In the genomic region with DNA sequence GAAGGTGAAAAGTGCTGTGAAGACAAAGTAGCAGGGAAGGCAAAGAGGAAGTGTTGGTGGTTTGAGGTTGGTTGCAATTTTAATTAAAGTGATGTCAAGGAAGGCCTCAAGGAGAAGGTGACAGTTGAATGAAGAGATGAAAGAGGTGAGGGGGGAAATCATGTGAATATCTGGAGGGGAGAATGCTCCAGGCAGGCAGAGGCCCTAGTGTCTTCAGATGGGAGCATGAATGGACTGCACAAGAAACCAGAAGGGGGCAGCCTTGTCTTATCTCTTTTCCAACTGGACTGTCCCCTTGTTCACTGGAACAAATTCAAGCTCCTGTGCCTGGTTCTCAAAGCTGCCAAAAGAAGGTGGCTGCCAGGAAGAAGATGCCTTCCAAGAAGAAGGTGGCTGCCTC, we compare ENCODE assay signal across 12 cellular contexts.
DNase-seq lines count a peak whose midpoint lies in the region; ATAC-seq and TF ChIP-seq lines count a peak whose summit lies in the region.
"Had no signal": no experiment of that assay in that cellular context is flagged by ENCODE, and none has a peak within 500 bp of the region (broad histone marks: within the 10 kb centered on the region; RNA-seq: fewer than 3 reads in every experiment).

No MANE protein-coding gene starts in this region.

- DNase-seq in left cardiac atrium (no peak), right cardiac atrium (no peak), endodermal cell (peak; percentile 75), gastrocnemius medialis (peak; percentile 27 to 70), DMS114 treated with DMSO at 0.1 percent for 48 hours (lab: John Stamatoyannopoulos, UW; ENCODE audit: unreplicated experiment) (no peak), GM13977 (ENCODE audit: low spot score) (no peak), NCI-H2107 treated with DMSO at 0.1 percent for 48 hours (lab: John Stamatoyannopoulos, UW; ENCODE audit: unreplicated experiment) (no peak)
- DNase-seq: activated naive CD4-positive, alpha-beta T cell treated with anti-CD3 and anti-CD28 coated beads, Interleukin-2, amount 50 U/mL, for 16 hours; DMS79 treated with DMSO at 0.1 percent for 48 hours had no signal

- no peaks in the 10 kb centered on the region for H4K20me1 ChIP-seq in OCI-LY3 (ENCODE audit: insufficient read depth, low read length)

- no peak overlapping the region for H2AFZ ChIP-seq in OCI-LY3 (ENCODE audit: low read depth, low read length)

- no peaks in the 10 kb centered on the region for H3K27me3 Mint-ChIP-seq in endodermal cell (ENCODE audit: insufficient read depth)

- H3K4me1 Mint-ChIP-seq in endodermal cell = no peaks in the 10 kb centered on the region

- H3K4me2 ChIP-seq in OCI-LY3 (ENCODE audit: low read length) = no peak overlapping the region

- no peak overlapping the region for H3K4me3 Mint-ChIP-seq in endodermal cell

- H3K9ac ChIP-seq in OCI-LY3 (ENCODE audit: low read length) = no peak overlapping the region
- H3K9ac ChIP-seq in endodermal cell (ENCODE audit: extremely low read depth, low read length, poor library complexity, severe bottlenecking) = no peak overlapping the region

- no peaks in the 10 kb centered on the region for H3K79me2 ChIP-seq in OCI-LY3 (ENCODE audit: low read length)

- H3K9me3 ChIP-seq in right cardiac atrium (ENCODE audit: control insufficient read depth, low read length) = no peaks in the 10 kb centered on the region
- H3K9me3 ChIP-seq in OCI-LY3 (ENCODE audit: insufficient read depth, low read length) = no peaks in the 10 kb centered on the region
- H3K9me3 ChIP-seq in endodermal cell (ENCODE audit: control insufficient read depth, low read length) = no peaks in the 10 kb centered on the region
- no peaks in the 10 kb centered on the region for H3K9me3 ChIP-seq in gastrocnemius medialis
- H3K9me3 ChIP-seq: heart left ventricle had no signal

- H3K27ac ChIP-seq in right cardiac atrium (ENCODE audit: low read length) = no peak overlapping the region
- no peak overlapping the region for H3K27ac ChIP-seq in OCI-LY3 (ENCODE audit: low read length)
- H3K27ac ChIP-seq in endodermal cell (ENCODE audit: low read depth, low read length) = no peak overlapping the region
- H3K27ac ChIP-seq in gastrocnemius medialis = no peak overlapping the region
- H3K27ac ChIP-seq: SK-N-MC had no signal

- no peak for TF ChIP-seq POLR2A in gastrocnemius medialis (IDR thresholded peaks at IDR 0.05)

- H3K4me1 ChIP-seq in right cardiac atrium (ENCODE audit: control insufficient read depth, insufficient read depth, low read length) = no peaks in the 10 kb centered on the region
- no peaks in the 10 kb centered on the region for H3K4me1 ChIP-seq in OCI-LY3 (ENCODE audit: low read length)
- H3K4me1 ChIP-seq in endodermal cell (ENCODE audit: control insufficient read depth, insufficient read depth, low read length) = no peaks in the 10 kb centered on the region
- H3K4me1 ChIP-seq in gastrocnemius medialis = peaks cover 8 to 15% of the 10 kb centered on the region in 2 donors

- TF ChIP-seq CTCF in OCI-LY3 (IDR thresholded peaks at IDR 0.05; ENCODE audit: low read depth, low read length) (peak; percentile 25), endodermal cell (conservative IDR thresholded peaks at IDR 0.05) (peak; percentile 64), gastrocnemius medialis (IDR thresholded peaks at IDR 0.05 in 4 of 5, conservative IDR thresholded peaks at IDR 0.05 in 1 of 5) (peak in 4 of 5 experiments; percentile 9 to 32 (median 31)), GM13977 (IDR thresholded peaks at IDR 0.05; ENCODE audit: extremely low read depth, insufficient read depth, missing control alignments) (no peak)

- ATAC-seq in left cardiac atrium (peak; percentile 42 to 66), right cardiac atrium (no peak), gastrocnemius medialis (peak; percentile 84 to 92)

- intact Hi-C loops in left cardiac atrium (cut with DNase I) = no loop called here
- intact Hi-C loops in right cardiac atrium (cut with DNase I) = no loop called here
- intact Hi-C loops in gastrocnemius medialis (cut with DNase I; ENCODE audit: low total_unique reads) = loop anchor here (1.0 to 10.0 kb wide), 2 partner anchors 125 to 211 kb away; no protein-coding TSS in a partner anchor

- no peaks in the 10 kb centered on the region for H3K36me3 ChIP-seq in OCI-LY3 (replicated peaks; ENCODE audit: low read depth, low read length)
- no peaks in the 10 kb centered on the region for H3K36me3 ChIP-seq in endodermal cell (ENCODE audit: control insufficient read depth, insufficient read depth, low read length)
- no peaks in the 10 kb centered on the region for H3K36me3 ChIP-seq in gastrocnemius medialis
- H3K36me3 ChIP-seq: heart left ventricle had no signal

- H3K27ac Mint-ChIP-seq in endodermal cell = no peak overlapping the region

- H3K4me3 ChIP-seq in right cardiac atrium (ENCODE audit: low read length) (no peak overlapping the region), OCI-LY3 (ENCODE audit: low read length) (no peak overlapping the region), endodermal cell (ENCODE audit: low read length) (no peak overlapping the region), gastrocnemius medialis (no peak overlapping the region)
- H3K4me3 ChIP-seq: heart left ventricle, SK-N-MC had no signal

- H3K27me3 ChIP-seq in right cardiac atrium (ENCODE audit: control insufficient read depth, insufficient read depth) = no peaks in the 10 kb centered on the region
- H3K27me3 ChIP-seq in OCI-LY3 (ENCODE audit: low read depth, low read length) = no peaks in the 10 kb centered on the region
- H3K27me3 ChIP-seq in endodermal cell (ENCODE audit: control insufficient read depth, insufficient read depth, low read length, poor library complexity, severe bottlenecking) = no peaks in the 10 kb centered on the region
- H3K27me3 ChIP-seq in gastrocnemius medialis = no peaks in the 10 kb centered on the region

- H3K9me3 Mint-ChIP-seq in endodermal cell = peaks cover 37% of the 10 kb centered on the region

- in situ Hi-C loops in gastrocnemius medialis (cut with MboI; ENCODE audit: low sequenced_read_pairs in 4 of 4) (no loop called here), GM13977 (cut with MboI; ENCODE audit: low pct_unique_long_range_greater_than_20kb, low sequenced_read_pairs, unreplicated experiment) (no loop called here)

- no peaks in the 10 kb centered on the region for H3K36me3 Mint-ChIP-seq in endodermal cell (ENCODE audit: low read depth)

Comparison
In these comparisons a context has a peak if more than half of its experiments do, and no peak if none do; other contexts are left out.
1. ATAC-seq: peak in left cardiac atrium (2 of 2) and gastrocnemius medialis (2 of 2); none in right cardiac atrium (0 of 2).
2. DNase-seq: peak in endodermal cell (single experiment) and gastrocnemius medialis (2 of 2); none in left cardiac atrium (single experiment), right cardiac atrium (0 of 3), DMS114 treated with DMSO at 0.1 percent for 48 hours (single experiment), GM13977 (single experiment) and NCI-H2107 treated with DMSO at 0.1 percent for 48 hours (single experiment).